In the genomic region with DNA sequence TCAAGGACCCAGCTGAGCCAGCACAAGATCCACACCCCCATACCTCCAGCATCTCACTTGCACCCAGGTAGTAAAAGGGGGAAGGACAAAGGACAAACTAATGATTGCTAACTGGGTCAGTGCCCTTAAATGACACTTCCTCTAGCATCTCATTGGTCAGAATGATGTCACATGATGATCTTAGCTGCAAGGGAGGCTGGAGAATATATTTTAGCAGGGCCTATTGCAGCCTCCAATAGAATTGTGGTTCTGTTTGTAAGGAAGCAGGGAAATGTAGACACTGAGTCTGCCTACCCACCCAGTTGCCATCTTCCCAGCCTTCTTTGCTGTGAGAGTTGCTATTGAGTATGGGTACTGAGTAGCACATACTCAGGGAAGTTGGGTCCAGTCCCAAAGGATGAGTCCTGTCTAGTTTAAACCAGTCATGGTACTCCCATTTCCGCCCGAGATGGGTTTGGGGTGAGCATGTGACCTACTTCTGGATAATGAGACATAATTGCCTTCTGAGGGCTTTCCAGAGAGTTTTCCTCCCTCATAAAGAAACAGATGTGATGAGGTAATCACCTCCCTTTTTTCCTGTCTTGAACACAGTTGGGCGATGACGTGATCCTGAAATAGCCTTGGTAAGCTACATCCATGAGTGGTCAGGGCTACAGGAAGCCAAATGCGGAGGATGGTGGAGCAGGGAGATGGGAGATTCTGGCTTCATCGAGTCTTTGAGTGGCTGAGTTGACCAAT, we compare ENCODE assay signal across 1 cellular context.
TF ChIP-seq lines count a peak whose summit lies in the region.

No MANE protein-coding gene starts in this region.

TF ChIP-seq in IMR-90, 13 proteins besides CTCF, POLR2A, EP300 and RAD21 (continued from another document):
- no peak for TF ChIP-seq MXI1 (IDR thresholded peaks at IDR 0.05; ENCODE audit: borderline replicate concordance, low read depth, low read length)
- no peak for TF ChIP-seq RCOR1 (IDR thresholded peaks at IDR 0.05; ENCODE audit: insufficient replicate concordance, low read length)
- TF ChIP-seq RFX5 (IDR thresholded peaks at IDR 0.05; ENCODE audit: low read depth, low read length) = no peak
- no peak for TF ChIP-seq CHD1 (IDR thresholded peaks at IDR 0.05; ENCODE audit: low read depth, low read length)
- TF ChIP-seq ELK1 (IDR thresholded peaks at IDR 0.05; ENCODE audit: borderline replicate concordance, low read depth, low read length) = no peak
- TF ChIP-seq CEBPB (IDR thresholded peaks at IDR 0.05; ENCODE audit: low read depth, low read length) = no peak
- no peak for TF ChIP-seq FOS (IDR thresholded peaks at IDR 0.05; ENCODE audit: low read depth, low read length)
